ENCODE assay signal across 1 cellular context in genomic region chr19:18437481-18438330, GRCh38.
TF ChIP-seq lines count a peak whose summit lies in the region.

ISYNA1 (minus strand) TSS chr19:18438133; CDS start chr19:18437979, 154 bp downstream.

TF ChIP-seq in K562, 482 proteins besides CTCF, POLR2A, EP300 and RAD21 (continued from another document and continues in another):
- TF ChIP-seq ZNF609 (CRISPR knock-in tag; IDR thresholded peaks at IDR 0.05; ENCODE audit: borderline replicate concordance): no peak
- TF ChIP-seq PATZ1 (CRISPR knock-in tag; IDR thresholded peaks at IDR 0.05; ENCODE audit: borderline replicate concordance): no peak
- peak; percentile 45 for TF ChIP-seq CREB1 (IDR thresholded peaks at IDR 0.05)
- peak; percentile 63; the same call in 1 of the 2 replicates for TF ChIP-seq CREB1 (CRISPR knock-in tag; IDR thresholded peaks at IDR 0.05)
- TF ChIP-seq NRF1 (conservative IDR thresholded peaks at IDR 0.05 in 1 of 2, IDR thresholded peaks at IDR 0.05 in 1 of 2): peak; percentile 40 to 52
- peak; percentile 75 for TF ChIP-seq CXXC5 (CRISPR knock-in tag; IDR thresholded peaks at IDR 0.05)
- TF ChIP-seq MAFK (IDR thresholded peaks at IDR 0.05; ENCODE audit: low read length): no peak
- peak; percentile 55; the same call in 1 of the 2 replicates for TF ChIP-seq CREM (IDR thresholded peaks at IDR 0.05; ENCODE audit: low read depth)
- TF ChIP-seq ETV1 (tag; conservative IDR thresholded peaks at IDR 0.05; ENCODE audit: low read depth): peak; percentile 39; the same call in 1 of the 2 replicates
- TF ChIP-seq, protein P1, sequence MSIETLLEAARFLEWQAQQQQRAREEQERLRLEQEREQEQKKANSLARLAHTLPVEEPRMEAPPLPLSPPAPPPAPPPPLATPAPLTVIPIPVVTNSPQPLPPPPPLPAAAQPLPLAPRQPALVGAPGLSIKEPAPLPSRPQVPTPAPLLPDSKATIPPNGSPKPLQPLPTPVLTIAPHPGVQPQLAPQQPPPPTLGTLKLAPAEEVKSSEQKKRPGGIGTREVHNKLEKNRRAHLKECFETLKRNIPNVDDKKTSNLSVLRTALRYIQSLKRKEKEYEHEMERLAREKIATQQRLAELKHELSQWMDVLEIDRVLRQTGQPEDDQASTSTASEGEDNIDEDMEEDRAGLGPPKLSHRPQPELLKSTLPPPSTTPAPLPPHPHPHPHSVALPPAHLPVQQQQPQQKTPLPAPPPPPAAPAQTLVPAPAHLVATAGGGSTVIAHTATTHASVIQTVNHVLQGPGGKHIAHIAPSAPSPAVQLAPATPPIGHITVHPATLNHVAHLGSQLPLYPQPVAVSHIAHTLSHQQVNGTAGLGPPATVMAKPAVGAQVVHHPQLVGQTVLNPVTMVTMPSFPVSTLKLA (conservative IDR thresholded peaks at IDR 0.05): peak in 1 of 2 experiments; percentile 65
- TF ChIP-seq CCAR2 (IDR thresholded peaks at IDR 0.05; ENCODE audit: low read depth, low read length): no peak
- TF ChIP-seq SMARCC2 (IDR thresholded peaks at IDR 0.05; ENCODE audit: low read depth): no peak
- no peak for TF ChIP-seq ETS1 (conservative IDR thresholded peaks at IDR 0.05; ENCODE audit: control insufficient read depth, low read depth, low read length)
- TF ChIP-seq, protein P2, sequence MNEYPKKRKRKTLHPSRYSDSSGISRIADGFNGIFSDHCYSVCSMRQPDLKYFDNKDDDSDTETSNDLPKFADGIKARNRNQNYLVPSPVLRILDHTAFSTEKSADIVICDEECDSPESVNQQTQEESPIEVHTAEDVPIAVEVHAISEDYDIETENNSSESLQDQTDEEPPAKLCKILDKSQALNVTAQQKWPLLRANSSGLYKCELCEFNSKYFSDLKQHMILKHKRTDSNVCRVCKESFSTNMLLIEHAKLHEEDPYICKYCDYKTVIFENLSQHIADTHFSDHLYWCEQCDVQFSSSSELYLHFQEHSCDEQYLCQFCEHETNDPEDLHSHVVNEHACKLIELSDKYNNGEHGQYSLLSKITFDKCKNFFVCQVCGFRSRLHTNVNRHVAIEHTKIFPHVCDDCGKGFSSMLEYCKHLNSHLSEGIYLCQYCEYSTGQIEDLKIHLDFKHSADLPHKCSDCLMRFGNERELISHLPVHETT (CRISPR knock-in tag; conservative IDR thresholded peaks at IDR 0.05 in 1 of 2, IDR thresholded peaks at IDR 0.05 in 1 of 2): peak in 1 of 2 experiments; percentile 26; a peak in 1 of 4 replicates
- TF ChIP-seq SUPT5H (IDR thresholded peaks at IDR 0.05): peak; percentile 70; the same call in 1 of the 2 replicates
- 0 out of 2 replicates have a peak, but pooled peaks have one; percentile 45 for TF ChIP-seq ETV5 (CRISPR knock-in tag; IDR thresholded peaks at IDR 0.05; ENCODE audit: low read depth)
- TF ChIP-seq, protein P3, sequence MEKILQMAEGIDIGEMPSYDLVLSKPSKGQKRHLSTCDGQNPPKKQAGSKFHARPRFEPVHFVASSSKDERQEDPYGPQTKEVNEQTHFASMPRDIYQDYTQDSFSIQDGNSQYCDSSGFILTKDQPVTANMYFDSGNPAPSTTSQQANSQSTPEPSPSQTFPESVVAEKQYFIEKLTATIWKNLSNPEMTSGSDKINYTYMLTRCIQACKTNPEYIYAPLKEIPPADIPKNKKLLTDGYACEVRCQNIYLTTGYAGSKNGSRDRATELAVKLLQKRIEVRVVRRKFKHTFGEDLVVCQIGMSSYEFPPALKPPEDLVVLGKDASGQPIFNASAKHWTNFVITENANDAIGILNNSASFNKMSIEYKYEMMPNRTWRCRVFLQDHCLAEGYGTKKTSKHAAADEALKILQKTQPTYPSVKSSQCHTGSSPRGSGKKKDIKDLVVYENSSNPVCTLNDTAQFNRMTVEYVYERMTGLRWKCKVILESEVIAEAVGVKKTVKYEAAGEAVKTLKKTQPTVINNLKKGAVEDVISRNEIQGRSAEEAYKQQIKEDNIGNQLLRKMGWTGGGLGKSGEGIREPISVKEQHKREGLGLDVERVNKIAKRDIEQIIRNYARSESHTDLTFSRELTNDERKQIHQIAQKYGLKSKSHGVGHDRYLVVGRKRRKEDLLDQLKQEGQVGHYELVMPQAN (IDR thresholded peaks at IDR 0.05; ENCODE audit: borderline replicate concordance): peak; percentile 78; the same call in 1 of the 2 replicates
- no peak for TF ChIP-seq NR2C1 (IDR thresholded peaks at IDR 0.05)
- TF ChIP-seq NR2C1 (tag; IDR thresholded peaks at IDR 0.05): peak; percentile 42; the same call in 1 of the 2 replicates
- 0 out of 2 replicates have a peak, but pooled peaks have one; percentile 82 for TF ChIP-seq FOXP4 (CRISPR knock-in tag; IDR thresholded peaks at IDR 0.05; ENCODE audit: borderline replicate concordance)
- peak; percentile 83 for TF ChIP-seq SAP30 (IDR thresholded peaks at IDR 0.05; ENCODE audit: borderline replicate concordance, insufficient read depth, low read depth, low read length, poor library complexity, severe bottlenecking)
- TF ChIP-seq PHF8 (IDR thresholded peaks at IDR 0.05; ENCODE audit: borderline replicate concordance, low read length): peak; percentile 42; the same call in 1 of the 2 replicates
- peak; percentile 34 for TF ChIP-seq POLR2B (IDR thresholded peaks at IDR 0.05; ENCODE audit: low read depth, partially characterized antibody)
- 0 out of 2 replicates have a peak, but pooled peaks have one; percentile 42 for TF ChIP-seq PHB (CRISPR knock-in tag; IDR thresholded peaks at IDR 0.05)
- no peak for TF ChIP-seq NR2C2 (CRISPR knock-in tag; IDR thresholded peaks at IDR 0.05)
- TF ChIP-seq NR2C2 (tag; IDR thresholded peaks at IDR 0.05): peak; percentile 71
- TF ChIP-seq MYBL2 (IDR thresholded peaks at IDR 0.05; ENCODE audit: low read depth): no peak
- TF ChIP-seq MYBL2 (CRISPR knock-in tag; IDR thresholded peaks at IDR 0.05; ENCODE audit: borderline replicate concordance): 0 out of 2 replicates have a peak, but pooled peaks have one; percentile 53
- peak; percentile 85 for TF ChIP-seq CHD1 (IDR thresholded peaks at IDR 0.05; ENCODE audit: low read length)
- TF ChIP-seq FOXJ2 (tag; IDR thresholded peaks at IDR 0.05): no peak
- TF ChIP-seq POLR2G (IDR thresholded peaks at IDR 0.05; ENCODE audit: low read depth, low read length): peak; percentile 78
- TF ChIP-seq HNRNPL (IDR thresholded peaks at IDR 0.05; ENCODE audit: low read depth, low read length): 0 out of 2 replicates have a peak, but pooled peaks have one; percentile 45
- peak; percentile 57 for TF ChIP-seq RBFOX2 (IDR thresholded peaks at IDR 0.05; ENCODE audit: low read depth, low read length)
- TF ChIP-seq TCF3 (CRISPR knock-in tag; IDR thresholded peaks at IDR 0.05): peak; percentile 17; the same call in 1 of the 2 replicates
- TF ChIP-seq MYC (IDR thresholded peaks at IDR 0.05; ENCODE audit: low read depth, low read length): peak; percentile 39; the same call in 1 of the 2 replicates
- peak; percentile 43; the same call in 1 of the 2 replicates for TF ChIP-seq MYC (CRISPR knock-in tag; IDR thresholded peaks at IDR 0.05; ENCODE audit: borderline replicate concordance, low read depth)
- no peak for TF ChIP-seq HIVEP1 (CRISPR knock-in tag; IDR thresholded peaks at IDR 0.05)
- 0 out of 2 replicates have a peak, but pooled peaks have one; percentile 39 for TF ChIP-seq NFIC (IDR thresholded peaks at IDR 0.05)
- 0 out of 2 replicates have a peak, but pooled peaks have one; percentile 68 for TF ChIP-seq ZBED1 (IDR thresholded peaks at IDR 0.05)
